In genomic region chr20:34045294-34045693, GRCh38 we compare ENCODE assay signal across 8 cellular contexts. TPM values are rescaled to one million over a fixed set of nuclear protein-coding genes. Genes with fewer than 3 reads are reported as not detected.
DNase-seq lines count a peak whose midpoint lies in the region; ATAC-seq and TF ChIP-seq lines count a peak whose summit lies in the region.
"Had no signal": no experiment of that assay in that cellular context is flagged by ENCODE, and none has a peak within 500 bp of the region (broad histone marks: within the 10 kb centered on the region; RNA-seq: fewer than 3 reads in every experiment).

No MANE protein-coding gene starts in this region.

- H3K27me3 ChIP-seq in right cardiac atrium (ENCODE audit: control insufficient read depth, insufficient read depth) (no peaks in the 10 kb centered on the region), gastrocnemius medialis (no peaks in the 10 kb centered on the region)

- DNase-seq in T-helper 17 cell (no peak), right cardiac atrium (peak; percentile 46 to 77 (median 61)), gastrocnemius medialis (peak; percentile 28 to 35), middle frontal gyrus (ENCODE audit: extremely low spot score, low spot score) (no peak), DMS114 treated with DMSO at 0.1 percent for 48 hours (lab: John Stamatoyannopoulos, UW; ENCODE audit: unreplicated experiment) (no peak)
- DNase-seq: NCI-H2171 had no signal

- TF ChIP-seq CTCF in HEK293 (tag by site-specific recombination; IDR thresholded peaks at IDR 0.05) (no peak), gastrocnemius medialis (IDR thresholded peaks at IDR 0.05 in 4 of 5, conservative IDR thresholded peaks at IDR 0.05 in 1 of 5) (no peak)

- no peak for ATAC-seq in T-helper 17 cell
- peak; percentile 86 for ATAC-seq in right cardiac atrium
- no peak for ATAC-seq in gastrocnemius medialis
- no peak for ATAC-seq in GM21381 (IDR thresholded peaks at IDR 0.05; ENCODE audit: unreplicated experiment)

- H3K4me3 ChIP-seq in HEK293 (ENCODE audit: low read depth, low read length) (no peak overlapping the region), right cardiac atrium (ENCODE audit: low read length) (no peak overlapping the region), gastrocnemius medialis (no peak overlapping the region)

- H3K36me3 Mint-ChIP-seq in T-helper 17 cell (ENCODE audit: low read depth): peaks cover 8% of the 10 kb centered on the region

- no peaks in the 10 kb centered on the region for H3K9me3 ChIP-seq in HEK293 (ENCODE audit: control insufficient read depth, insufficient read depth, low read depth, low read length)
- no peaks in the 10 kb centered on the region for H3K9me3 ChIP-seq in T-helper 17 cell (ENCODE audit: control insufficient read depth, low read length, poor library complexity, severe bottlenecking)
- H3K9me3 ChIP-seq in right cardiac atrium (ENCODE audit: control insufficient read depth, low read length): no peaks in the 10 kb centered on the region
- H3K9me3 ChIP-seq in gastrocnemius medialis: no peaks in the 10 kb centered on the region

- no peaks in the 10 kb centered on the region for H3K36me3 ChIP-seq in HEK293 (ENCODE audit: control insufficient read depth in 2 of 2, insufficient read depth in 1 of 2, low read length in 2 of 2)
- H3K36me3 ChIP-seq in gastrocnemius medialis: no peaks in the 10 kb centered on the region

- H3K27me3 Mint-ChIP-seq in T-helper 17 cell: no peaks in the 10 kb centered on the region

- in situ Hi-C loops in gastrocnemius medialis (cut with MboI; ENCODE audit: low sequenced_read_pairs in 4 of 4): loop anchor here in 1 of 4 donors (10.0 kb wide), 1 partner anchor 50 kb away; the partner anchor contains the start of gene RALY

- H3K4me1 ChIP-seq in HEK293 (ENCODE audit: control insufficient read depth, insufficient read depth, low read length) (peaks cover 8% of the 10 kb centered on the region; the same call in 1 of the 2 replicates), right cardiac atrium (ENCODE audit: control insufficient read depth, insufficient read depth, low read length) (peaks cover 33% of the 10 kb centered on the region), gastrocnemius medialis (peaks cover 71 to 87% of the 10 kb centered on the region in 2 donors)

- H3K4me1 Mint-ChIP-seq in T-helper 17 cell: peaks cover 74% of the 10 kb centered on the region

- no peak overlapping the region for H3K4me3 Mint-ChIP-seq in T-helper 17 cell

- no peak overlapping the region for H3K27ac ChIP-seq in HEK293 (ENCODE audit: extremely low read depth, low read depth, low read length)
- no peak overlapping the region for H3K27ac ChIP-seq in right cardiac atrium (ENCODE audit: low read length)
- peak overlapping the region in 2 of 4 donors; percentile 3 to 26 for H3K27ac ChIP-seq in gastrocnemius medialis

- 2% methylated on average over 2 of the region's 2 CpGs for WGBS in right cardiac atrium

- intact Hi-C loops in right cardiac atrium (cut with DNase I) (no loop called here), gastrocnemius medialis (cut with DNase I; ENCODE audit: low total_unique reads) (no loop called here)

- CTCF ChIA-PET in HEK293 (lab: Yijun Ruan, JAX): interaction anchor here (0.7 to 1.3 kb wide), 2 partner anchors 23 to 355 kb away, joined by 3 read pairs; no protein-coding TSS in a partner anchor

- peak overlapping the region; percentile 72 for H3K27ac Mint-ChIP-seq in T-helper 17 cell

- TF ChIP-seq POLR2A in gastrocnemius medialis (IDR thresholded peaks at IDR 0.05): no peak

- POLR2A ChIA-PET in HEK293 (lab: Yijun Ruan, JAX): interaction anchor here (0.6 to 1.3 kb wide), 2 partner anchors 67 to 79 kb away, joined by 3 to 5 read pairs; partner anchors contain the start of gene EIF2S2

TF ChIP-seq in HEK293, 187 proteins besides CTCF, POLR2A, EP300 and RAD21 (continues in another document):
- TF ChIP-seq ZBTB17 (tag by site-specific recombination; IDR thresholded peaks at IDR 0.05) (peak; percentile 56; the same call in 1 of the 2 replicates), ZNF610 (tag by site-specific recombination; IDR thresholded peaks at IDR 0.05; ENCODE audit: borderline replicate concordance) (no peak), ZNF843 (tag by site-specific recombination; IDR thresholded peaks at IDR 0.05) (no peak), KLF1 (tag by site-specific recombination; IDR thresholded peaks at IDR 0.05) (no peak), ZNF48 (tag by site-specific recombination; IDR thresholded peaks at IDR 0.05) (no peak), ZNF366 (tag by site-specific recombination; conservative IDR thresholded peaks at IDR 0.05) (0 out of 2 replicates have a peak, but pooled peaks have one; percentile 20), ZNF394 (tag by site-specific recombination; IDR thresholded peaks at IDR 0.05; ENCODE audit: borderline replicate concordance) (peak; percentile 86), BCL6B (tag by site-specific recombination; IDR thresholded peaks at IDR 0.05) (no peak), ZNF449 (tag by site-specific recombination; IDR thresholded peaks at IDR 0.05) (no peak), ZNF600 (tag by site-specific recombination; IDR thresholded peaks at IDR 0.05) (peak; percentile 68), ZNF530 (tag by site-specific recombination; IDR thresholded peaks at IDR 0.05; ENCODE audit: low read depth) (no peak), ZNF155 (tag by site-specific recombination; IDR thresholded peaks at IDR 0.05) (no peak), ZNF16 (tag by site-specific recombination; IDR thresholded peaks at IDR 0.05; ENCODE audit: low read depth) (no peak), ZNF174 (tag by site-specific recombination; IDR thresholded peaks at IDR 0.05) (no peak), ZBTB44 (tag by site-specific recombination; IDR thresholded peaks at IDR 0.05) (no peak), ZBTB26 (tag by site-specific recombination; optimal IDR thresholded peaks at IDR 0.05) (no peak), ZNF2 (tag by site-specific recombination; IDR thresholded peaks at IDR 0.05) (no peak)

RNA-seq across cellular contexts. Expression of gene RALY, which starts 51.6 kb away (rescaled TPM):
- total RNA-seq in T-helper 17 cell (100 to 1,000 TPM; 120 to 137 TPM), right cardiac atrium (100 to 1,000 TPM in 3 of 4 donors, 10 to 100 TPM in 1; 98.6 to 136 (median 110) TPM), gastrocnemius medialis (100 to 1,000 TPM in 2 of 4 donors, 10 to 100 TPM in 2; 69.0 to 119 (median 93.1) TPM)
- polyA plus RNA-seq in right cardiac atrium: 137 TPM

Comparison
In these comparisons a context has a peak if more than half of its experiments do, and no peak if none do; other contexts are left out.
1. ATAC-seq: peak in right cardiac atrium (2 of 2); none in T-helper 17 cell (single experiment), gastrocnemius medialis (0 of 2) and GM21381 (single experiment).
2. DNase-seq: peak in right cardiac atrium (3 of 3) and gastrocnemius medialis (2 of 2); none in T-helper 17 cell (0 of 3), middle frontal gyrus (single experiment) and DMS114 treated with DMSO at 0.1 percent for 48 hours (single experiment).